In genomic region chr4:41432889-41433288, GRCh38 we compare ENCODE assay signal across 10 cellular contexts.
A peak's percentile ranks its signal among the peaks of the same experiment; 100 is the strongest.
DNase-seq lines count a peak whose midpoint lies in the region; ATAC-seq and TF ChIP-seq lines count a peak whose summit lies in the region.
"Had no signal": no experiment of that assay in that cellular context is flagged by ENCODE, and none has a peak within 500 bp of the region (broad histone marks: within the 10 kb centered on the region; RNA-seq: fewer than 3 reads in every experiment).

No MANE protein-coding gene starts in this region.

- H3K27me3 ChIP-seq in ascending aorta (no peaks in the 10 kb centered on the region), iPS-18a (ENCODE audit: control insufficient read depth, insufficient read depth, low read length) (no peaks in the 10 kb centered on the region), subcutaneous abdominal adipose tissue (ENCODE audit: control insufficient read depth in 5 of 5, insufficient read depth in 4 of 5, low read length in 5 of 5) (no peaks in the 10 kb centered on the region), SK-N-SH (ENCODE audit: insufficient read depth) (no peaks in the 10 kb centered on the region)

- no peak for TF ChIP-seq POLR2A in GM18505 (IDR thresholded peaks at IDR 0.05; ENCODE audit: borderline replicate concordance, extremely low read depth, insufficient read depth, insufficient read length)

- H3K9me2 ChIP-seq in SK-N-SH, result no peaks in the 10 kb centered on the region

- CTCF ChIA-PET in SK-N-SH (lab: Yijun Ruan, JAX), result no interaction called here
- CTCF ChIA-PET in activated CD4-positive, alpha-beta memory T cell treated with anti-CD3 and anti-CD28 coated beads, Interleukin-2, amount 10 ng/mL, durations not matched to agents 7 days and 5 days (lab: Charles Lee), result no interaction called here

- peaks cover 16 to 54% of the 10 kb centered on the region in 2 donors for H3K4me1 ChIP-seq in ascending aorta
- H3K4me1 ChIP-seq in iPS-18a (ENCODE audit: control insufficient read depth, low read depth, low read length), result peaks cover 60% of the 10 kb centered on the region
- peaks cover 9 to 67% (median 56%) of the 10 kb centered on the region in 5 donors for H3K4me1 ChIP-seq in subcutaneous abdominal adipose tissue (ENCODE audit: control insufficient read depth in 5 of 5, insufficient read depth in 5 of 5, low read length in 5 of 5)
- H3K4me1 ChIP-seq in SK-N-SH (ENCODE audit: control insufficient read depth in 1 of 2, insufficient read depth in 2 of 2, low read depth in 1 of 2, low read length in 1 of 2), result peaks cover 0 to 24% of the 10 kb centered on the region in 2 experiments; a peak in 3 of 4 replicates

- no peak overlapping the region for H3K27ac Mint-ChIP-seq in activated CD4-positive, alpha-beta memory T cell treated with anti-CD3 and anti-CD28 coated beads, Interleukin-2, amount 10 ng/mL, durations not matched to agents 7 days and 5 days

- H2AFZ ChIP-seq in SK-N-SH (ENCODE audit: low read depth), result no peak overlapping the region

- no peak for TF ChIP-seq RAD21 in SK-N-SH (IDR thresholded peaks at IDR 0.05; ENCODE audit: low read length)

- no peaks in the 10 kb centered on the region for H3K36me3 Mint-ChIP-seq in activated CD4-positive, alpha-beta memory T cell treated with anti-CD3 and anti-CD28 coated beads, Interleukin-2, amount 10 ng/mL, durations not matched to agents 7 days and 5 days (ENCODE audit: low read depth)

- no peaks in the 10 kb centered on the region for H3K9me3 ChIP-seq in ascending aorta
- no peaks in the 10 kb centered on the region for H3K9me3 ChIP-seq in iPS-18a (ENCODE audit: control insufficient read depth, low read depth, low read length)
- no peaks in the 10 kb centered on the region for H3K9me3 ChIP-seq in subcutaneous abdominal adipose tissue (ENCODE audit: control insufficient read depth in 5 of 5, low read length in 5 of 5)
- H3K9me3 ChIP-seq in SK-N-SH, result no peaks in the 10 kb centered on the region

- WGBS in SK-N-SH (ENCODE audit: low lambda C conversion rate), result 57% methylated on average over 5 of the region's 5 CpGs

- H3K27ac ChIP-seq in ascending aorta (peak overlapping the region; percentile 67 to 78), iPS-18a (ENCODE audit: low read length) (peak overlapping the region; percentile 10), subcutaneous abdominal adipose tissue (ENCODE audit: low read depth, low read length) (peak overlapping the region; percentile 80), SK-N-SH (ENCODE audit: low read depth in 2 of 2, low read length in 1 of 2) (no peak overlapping the region)

- no peaks in the 10 kb centered on the region for H4K20me1 ChIP-seq in SK-N-SH (ENCODE audit: insufficient read depth)

- H3F3A ChIP-seq in SK-N-SH (replicated peaks; ENCODE audit: insufficient read depth), result no peaks in the 10 kb centered on the region

- peak overlapping the region; percentile 24 for H3K9ac ChIP-seq in iPS-18a (ENCODE audit: low read length)
- H3K9ac ChIP-seq in subcutaneous abdominal adipose tissue (ENCODE audit: low read length in 5 of 5), result no peak overlapping the region
- H3K9ac ChIP-seq in SK-N-SH, result no peak overlapping the region

- no peak overlapping the region for H3K4me2 ChIP-seq in SK-N-SH

- POLR2A ChIA-PET in SK-N-SH (lab: Yijun Ruan, JAX), result interaction anchor here (0.7 kb wide), 1 partner anchor 10 kb away, joined by 3 read pairs; no protein-coding TSS in a partner anchor
- POLR2A ChIA-PET in activated CD4-positive, alpha-beta memory T cell treated with anti-CD3 and anti-CD28 coated beads, Interleukin-2, amount 10 ng/mL, durations not matched to agents 7 days and 5 days (lab: Charles Lee), result no interaction called here

- H3K27me3 Mint-ChIP-seq in activated CD4-positive, alpha-beta memory T cell treated with anti-CD3 and anti-CD28 coated beads, Interleukin-2, amount 10 ng/mL, durations not matched to agents 7 days and 5 days, result no peaks in the 10 kb centered on the region

- H3K4me3 ChIP-seq in ascending aorta (no peak overlapping the region), iPS-18a (ENCODE audit: low read length) (peak overlapping the region; percentile 6), subcutaneous abdominal adipose tissue (ENCODE audit: low read depth in 1 of 5, low read length in 5 of 5) (no peak overlapping the region), SK-N-SH (ENCODE audit: low read depth in 2 of 2, low read length in 1 of 2) (no peak overlapping the region)

- H3K79me2 ChIP-seq in SK-N-SH (ENCODE audit: insufficient read depth), result no peaks in the 10 kb centered on the region

- no peak for TF ChIP-seq EP300 in SK-N-SH (IDR thresholded peaks at IDR 0.05; ENCODE audit: borderline replicate concordance in 1 of 2, low read depth in 1 of 2, low read length in 1 of 2)

- ATAC-seq in GM18505 (IDR thresholded peaks at IDR 0.05; ENCODE audit: unreplicated experiment), result no peak

- H3K4me3 Mint-ChIP-seq in activated CD4-positive, alpha-beta memory T cell treated with anti-CD3 and anti-CD28 coated beads, Interleukin-2, amount 10 ng/mL, durations not matched to agents 7 days and 5 days, result no peak overlapping the region

- H3K4me1 Mint-ChIP-seq in activated CD4-positive, alpha-beta memory T cell treated with anti-CD3 and anti-CD28 coated beads, Interleukin-2, amount 10 ng/mL, durations not matched to agents 7 days and 5 days, result no peaks in the 10 kb centered on the region

- TF ChIP-seq CTCF in ascending aorta (IDR thresholded peaks at IDR 0.05) (no peak), SK-N-SH (IDR thresholded peaks at IDR 0.05) (no peak)

- intact Hi-C loops in ascending aorta (cut with DNase I), result loop anchor here (5.0 kb wide), 4 partner anchors 71 to 224 kb away; no protein-coding TSS in a partner anchor

- H3K9me3 Mint-ChIP-seq in activated CD4-positive, alpha-beta memory T cell treated with anti-CD3 and anti-CD28 coated beads, Interleukin-2, amount 10 ng/mL, durations not matched to agents 7 days and 5 days, result no peaks in the 10 kb centered on the region

- peak; percentile 88 for DNase-seq in H4 (ENCODE audit: low spot score)
- DNase-seq in ascending aorta (ENCODE audit: low spot score in 2 of 2), result no peak
- no peak for DNase-seq in SK-N-SH
- DNase-seq in activated CD4-positive, alpha-beta memory T cell treated with anti-CD3 and anti-CD28 coated beads, Interleukin-2, amount 10 ng/mL, durations not matched to agents 7 days and 5 days, result no peak
- no peak for DNase-seq in nucleus accumbens (lab: John Stamatoyannopoulos, UW)
- DNase-seq: NCI-H1694 treated with DMSO at 0.1 percent for 48 hours, SHP77 had no signal

- H3K36me3 ChIP-seq in ascending aorta, result no peaks in the 10 kb centered on the region
- no peaks in the 10 kb centered on the region for H3K36me3 ChIP-seq in iPS-18a (ENCODE audit: control insufficient read depth, low read depth, low read length)
- H3K36me3 ChIP-seq in subcutaneous abdominal adipose tissue (ENCODE audit: control insufficient read depth in 5 of 5, insufficient read depth in 5 of 5, low read length in 5 of 5), result no peaks in the 10 kb centered on the region
- H3K36me3 ChIP-seq in SK-N-SH (replicated peaks in 1 of 2; ENCODE audit: control insufficient read depth in 1 of 2, insufficient read depth in 2 of 2, low read length in 1 of 2), result no peaks in the 10 kb centered on the region

TF ChIP-seq in SK-N-SH, 30 proteins besides CTCF, POLR2A, EP300 and RAD21 (continues in another document):
- TF ChIP-seq FOSL2 (IDR thresholded peaks at IDR 0.05; ENCODE audit: borderline replicate concordance, low read depth) (no peak), SMC3 (IDR thresholded peaks at IDR 0.05; ENCODE audit: low read depth, low read length) (no peak), MEF2A (IDR thresholded peaks at IDR 0.05; ENCODE audit: borderline replicate concordance, low read depth) (no peak), ZBTB33 (IDR thresholded peaks at IDR 0.05; ENCODE audit: borderline replicate concordance, low read depth) (no peak), GATA2 (CRISPR knock-in tag; IDR thresholded peaks at IDR 0.05) (no peak), FOXM1 (IDR thresholded peaks at IDR 0.05; ENCODE audit: low read depth) (no peak), TEAD4 (IDR thresholded peaks at IDR 0.05; ENCODE audit: borderline replicate concordance, insufficient read depth) (no peak), USF2 (IDR thresholded peaks at IDR 0.05; ENCODE audit: borderline replicate concordance, low read depth, low read length) (no peak), GABPA (IDR thresholded peaks at IDR 0.05; ENCODE audit: low read depth) (no peak), IRF3 (IDR thresholded peaks at IDR 0.05; ENCODE audit: low read depth, low read length) (no peak)

Comparison
In these comparisons a context has a peak if more than half of its experiments do, and no peak if none do; other contexts are left out.
1. H3K27ac ChIP-seq: peak in ascending aorta (2 of 2), iPS-18a (single experiment) and subcutaneous abdominal adipose tissue (single experiment); none in SK-N-SH (0 of 2).